In genomic region chr1:213019450-213019849, GRCh38 we compare ENCODE assay signal across 34 cellular contexts.
"Had no signal": no experiment of that assay in that cellular context is flagged by ENCODE, and none has a peak within 500 bp of the region (broad histone marks: within the 10 kb centered on the region; RNA-seq: fewer than 3 reads in every experiment).

No MANE protein-coding gene starts in this region.

- H3K9ac ChIP-seq: KMS-11 had no signal

- H3K9me3 ChIP-seq: MG63 had no signal

- H3K4me3 ChIP-seq: MG63 had no signal

- H3K36me3 ChIP-seq: MG63 had no signal

- H3K27ac ChIP-seq: KMS-11 had no signal

- H3K4me2 ChIP-seq: KMS-11 had no signal

- H3K27me3 ChIP-seq: MG63 had no signal

- DNase-seq: Karpas-422, Kasumi-1, MG63, MM.1S, MV-4-11, NCI-H1048, NCI-H1092, NCI-H1092 treated with DMSO at 0.1 percent for 48 hours, NCI-H1105, NCI-H1105 treated with DMSO at 0.1 percent for 48 hours, NCI-H1417, NCI-H1417 treated with DMSO at 0.1 percent for 48 hours, NCI-H1436, NCI-H1436 treated with DMSO at 0.1 percent for 48 hours, NCI-H146, NCI-H1694, NCI-H1694 treated with DMSO at 0.1 percent for 48 hours, NCI-H187, NCI-H187 treated with DMSO at 0.1 percent for 48 hours, NCI-H1930, NCI-H2029, NCI-H2029 treated with DMSO at 0.1 percent for 48 hours, NCI-H2081, NCI-H2081 treated with DMSO at 0.1 percent for 48 hours, NCI-H2107, NCI-H2171, NCI-H2171 treated with DMSO at 0.1 percent for 48 hours, NCI-H2227 treated with DMSO at 0.1 percent for 48 hours, NCI-H226, NCI-H345, NCI-H446 treated with DMSO at 0.1 percent for 48 hours, NCI-H510A, NCI-H510A treated with DMSO at 0.1 percent for 48 hours had no signal
